In the genomic region with DNA sequence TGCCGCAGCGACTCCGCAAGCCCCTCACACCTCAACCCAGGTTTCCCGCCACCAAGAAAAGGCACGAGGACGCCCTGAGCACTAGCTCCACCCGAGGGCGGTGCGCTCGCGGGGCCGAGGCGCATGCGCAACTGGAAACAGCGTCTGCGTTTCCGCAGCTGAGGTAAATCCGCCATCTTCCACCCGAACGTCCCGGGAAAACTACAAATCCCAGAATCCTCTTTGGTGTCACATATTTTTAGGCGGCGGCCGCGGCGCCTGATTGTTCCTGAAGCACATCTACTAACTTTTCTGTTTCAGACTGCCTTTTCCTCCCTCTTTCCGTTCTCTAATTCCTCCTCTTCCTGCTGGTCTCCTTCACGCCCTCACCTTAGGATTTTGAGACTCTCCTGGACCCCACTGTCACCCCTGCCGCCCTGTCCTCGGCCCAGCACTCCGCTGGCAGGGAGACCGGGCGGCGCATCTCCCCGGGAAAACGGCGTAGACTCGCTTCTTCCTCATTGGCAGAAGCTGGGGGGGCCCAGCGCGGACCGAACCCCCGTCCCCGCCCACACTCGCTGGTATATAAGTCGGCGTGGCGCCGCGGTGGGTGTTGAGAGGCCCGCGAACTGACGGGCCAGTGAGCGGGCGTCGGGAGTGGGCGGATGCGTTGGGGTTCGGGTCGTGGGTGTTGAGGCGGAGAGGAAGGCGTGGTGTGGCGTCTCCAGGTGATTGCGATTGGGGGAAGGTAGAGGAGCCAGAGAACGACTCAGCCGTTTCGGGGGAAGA, we compare ENCODE assay signal across 1 cellular context.
TF ChIP-seq lines count a peak whose summit lies in the region.

A gene with protein sequence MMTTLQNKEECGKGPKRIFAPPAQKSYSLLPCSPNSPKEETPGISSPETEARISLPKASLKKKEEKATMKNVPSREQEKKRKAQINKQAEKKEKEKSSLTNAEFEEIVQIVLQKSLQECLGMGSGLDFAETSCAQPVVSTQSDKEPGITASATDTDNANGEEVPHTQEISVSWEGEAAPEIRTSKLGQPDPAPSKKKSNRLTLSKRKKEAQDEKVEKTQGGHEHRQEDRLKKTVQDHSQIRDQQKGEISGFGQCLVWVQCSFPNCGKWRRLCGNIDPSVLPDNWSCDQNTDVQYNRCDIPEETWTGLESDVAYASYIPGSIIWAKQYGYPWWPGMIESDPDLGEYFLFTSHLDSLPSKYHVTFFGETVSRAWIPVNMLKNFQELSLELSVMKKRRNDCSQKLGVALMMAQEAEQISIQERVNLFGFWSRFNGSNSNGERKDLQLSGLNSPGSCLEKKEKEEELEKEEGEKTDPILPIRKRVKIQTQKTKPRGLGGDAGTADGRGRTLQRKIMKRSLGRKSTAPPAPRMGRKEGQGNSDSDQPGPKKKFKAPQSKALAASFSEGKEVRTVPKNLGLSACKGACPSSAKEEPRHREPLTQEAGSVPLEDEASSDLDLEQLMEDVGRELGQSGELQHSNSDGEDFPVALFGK (minus strand): TSS at position 505 of the 768 bp plus-strand sequence. CDS start 8,054 bp downstream, outside the sequence.

TF ChIP-seq in HepG2, 621 proteins besides CTCF, POLR2A, EP300 and RAD21 (continued from another document and continues in another):
- TF ChIP-seq ELF4 (CRISPR knock-in tag; IDR thresholded peaks at IDR 0.05; ENCODE audit: borderline replicate concordance) (no peak), ZNF782 (CRISPR knock-in tag; IDR thresholded peaks at IDR 0.05; ENCODE audit: borderline replicate concordance) (peak; percentile 89), ZNF264 (CRISPR knock-in tag; IDR thresholded peaks at IDR 0.05) (peak; percentile 73), KAT2B (IDR thresholded peaks at IDR 0.05; ENCODE audit: borderline replicate concordance, low read depth, low read length) (no peak), SNAI1 (CRISPR knock-in tag; IDR thresholded peaks at IDR 0.05; ENCODE audit: borderline replicate concordance) (peak; percentile 84; the same call in 1 of the 2 replicates), SSRP1 (CRISPR knock-in tag; IDR thresholded peaks at IDR 0.05) (peak; percentile 96), KDM2A (CRISPR knock-in tag; IDR thresholded peaks at IDR 0.05; ENCODE audit: borderline replicate concordance, low read depth) (peak; percentile 86), NR2F2 (IDR thresholded peaks at IDR 0.05; ENCODE audit: borderline replicate concordance, low read depth) (no peak), U2AF1 (optimal IDR thresholded peaks at IDR 0.05; ENCODE audit: low read depth, low read length) (no peak), HNF4G (IDR thresholded peaks at IDR 0.05; ENCODE audit: borderline replicate concordance, low read depth, low read length) (no peak; the same call in 1 of the 2 replicates), HNF4G (CRISPR knock-in tag; IDR thresholded peaks at IDR 0.05; ENCODE audit: borderline replicate concordance, low read depth) (peak; percentile 7; the same call in 1 of the 2 replicates), SAFB2 (CRISPR knock-in tag; IDR thresholded peaks at IDR 0.05; ENCODE audit: borderline replicate concordance, low read depth) (no peak), SMC3 (IDR thresholded peaks at IDR 0.05; ENCODE audit: low read length) (no peak), NKX3-1 (CRISPR knock-in tag; IDR thresholded peaks at IDR 0.05) (peak; percentile 93), ZNF510 (CRISPR knock-in tag; IDR thresholded peaks at IDR 0.05; ENCODE audit: low read depth) (peak; percentile 26), SIX1 (CRISPR knock-in tag; IDR thresholded peaks at IDR 0.05; ENCODE audit: borderline replicate concordance) (no peak), EEA1 (CRISPR knock-in tag; IDR thresholded peaks at IDR 0.05; ENCODE audit: borderline replicate concordance) (peak; percentile 88), KDM6A (CRISPR knock-in tag; IDR thresholded peaks at IDR 0.05; ENCODE audit: low read depth) (no peak; the same call in 1 of the 2 replicates), CEBPB (IDR thresholded peaks at IDR 0.05; ENCODE audit: borderline replicate concordance, low read depth, low read length) (no peak), MAF1 (CRISPR knock-in tag; IDR thresholded peaks at IDR 0.05; ENCODE audit: borderline replicate concordance) (0 out of 2 replicates have a peak, but pooled peaks have one; percentile 69), ZNF747 (CRISPR knock-in tag; IDR thresholded peaks at IDR 0.05; ENCODE audit: borderline replicate concordance) (no peak; the same call in 1 of the 2 replicates), NCOA1 (CRISPR knock-in tag; IDR thresholded peaks at IDR 0.05) (peak; percentile 83), ZFY (CRISPR knock-in tag; IDR thresholded peaks at IDR 0.05) (peak; percentile 84)
- TF ChIP-seq, protein P1, sequence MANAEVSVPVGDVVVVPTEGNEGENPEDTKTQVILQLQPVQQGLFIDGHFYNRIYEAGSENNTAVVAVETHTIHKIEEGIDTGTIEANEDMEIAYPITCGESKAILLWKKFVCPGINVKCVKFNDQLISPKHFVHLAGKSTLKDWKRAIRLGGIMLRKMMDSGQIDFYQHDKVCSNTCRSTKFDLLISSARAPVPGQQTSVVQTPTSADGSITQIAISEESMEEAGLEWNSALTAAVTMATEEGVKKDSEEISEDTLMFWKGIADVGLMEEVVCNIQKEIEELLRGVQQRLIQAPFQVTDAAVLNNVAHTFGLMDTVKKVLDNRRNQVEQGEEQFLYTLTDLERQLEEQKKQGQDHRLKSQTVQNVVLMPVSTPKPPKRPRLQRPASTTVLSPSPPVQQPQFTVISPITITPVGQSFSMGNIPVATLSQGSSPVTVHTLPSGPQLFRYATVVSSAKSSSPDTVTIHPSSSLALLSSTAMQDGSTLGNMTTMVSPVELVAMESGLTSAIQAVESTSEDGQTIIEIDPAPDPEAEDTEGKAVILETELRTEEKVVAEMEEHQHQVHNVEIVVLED (CRISPR knock-in tag; IDR thresholded peaks at IDR 0.05; ENCODE audit: borderline replicate concordance), result peak; percentile 84
- TF ChIP-seq, protein P2, sequence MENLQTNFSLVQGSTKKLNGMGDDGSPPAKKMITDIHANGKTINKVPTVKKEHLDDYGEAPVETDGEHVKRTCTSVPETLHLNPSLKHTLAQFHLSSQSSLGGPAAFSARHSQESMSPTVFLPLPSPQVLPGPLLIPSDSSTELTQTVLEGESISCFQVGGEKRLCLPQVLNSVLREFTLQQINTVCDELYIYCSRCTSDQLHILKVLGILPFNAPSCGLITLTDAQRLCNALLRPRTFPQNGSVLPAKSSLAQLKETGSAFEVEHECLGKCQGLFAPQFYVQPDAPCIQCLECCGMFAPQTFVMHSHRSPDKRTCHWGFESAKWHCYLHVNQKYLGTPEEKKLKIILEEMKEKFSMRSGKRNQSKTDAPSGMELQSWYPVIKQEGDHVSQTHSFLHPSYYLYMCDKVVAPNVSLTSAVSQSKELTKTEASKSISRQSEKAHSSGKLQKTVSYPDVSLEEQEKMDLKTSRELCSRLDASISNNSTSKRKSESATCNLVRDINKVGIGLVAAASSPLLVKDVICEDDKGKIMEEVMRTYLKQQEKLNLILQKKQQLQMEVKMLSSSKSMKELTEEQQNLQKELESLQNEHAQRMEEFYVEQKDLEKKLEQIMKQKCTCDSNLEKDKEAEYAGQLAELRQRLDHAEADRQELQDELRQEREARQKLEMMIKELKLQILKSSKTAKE (CRISPR knock-in tag; IDR thresholded peaks at IDR 0.05; ENCODE audit: borderline replicate concordance), result peak; percentile 40; the same call in 1 of the 2 replicates
- TF ChIP-seq, protein P3, sequence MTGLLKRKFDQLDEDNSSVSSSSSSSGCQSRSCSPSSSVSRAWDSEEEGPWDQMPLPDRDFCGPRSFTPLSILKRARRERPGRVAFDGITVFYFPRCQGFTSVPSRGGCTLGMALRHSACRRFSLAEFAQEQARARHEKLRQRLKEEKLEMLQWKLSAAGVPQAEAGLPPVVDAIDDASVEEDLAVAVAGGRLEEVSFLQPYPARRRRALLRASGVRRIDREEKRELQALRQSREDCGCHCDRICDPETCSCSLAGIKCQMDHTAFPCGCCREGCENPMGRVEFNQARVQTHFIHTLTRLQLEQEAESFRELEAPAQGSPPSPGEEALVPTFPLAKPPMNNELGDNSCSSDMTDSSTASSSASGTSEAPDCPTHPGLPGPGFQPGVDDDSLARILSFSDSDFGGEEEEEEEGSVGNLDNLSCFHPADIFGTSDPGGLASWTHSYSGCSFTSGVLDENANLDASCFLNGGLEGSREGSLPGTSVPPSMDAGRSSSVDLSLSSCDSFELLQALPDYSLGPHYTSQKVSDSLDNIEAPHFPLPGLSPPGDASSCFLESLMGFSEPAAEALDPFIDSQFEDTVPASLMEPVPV (CRISPR knock-in tag; IDR thresholded peaks at IDR 0.05), result peak; percentile 77; the same call in 1 of the 2 replicates
- TF ChIP-seq, protein P4, sequence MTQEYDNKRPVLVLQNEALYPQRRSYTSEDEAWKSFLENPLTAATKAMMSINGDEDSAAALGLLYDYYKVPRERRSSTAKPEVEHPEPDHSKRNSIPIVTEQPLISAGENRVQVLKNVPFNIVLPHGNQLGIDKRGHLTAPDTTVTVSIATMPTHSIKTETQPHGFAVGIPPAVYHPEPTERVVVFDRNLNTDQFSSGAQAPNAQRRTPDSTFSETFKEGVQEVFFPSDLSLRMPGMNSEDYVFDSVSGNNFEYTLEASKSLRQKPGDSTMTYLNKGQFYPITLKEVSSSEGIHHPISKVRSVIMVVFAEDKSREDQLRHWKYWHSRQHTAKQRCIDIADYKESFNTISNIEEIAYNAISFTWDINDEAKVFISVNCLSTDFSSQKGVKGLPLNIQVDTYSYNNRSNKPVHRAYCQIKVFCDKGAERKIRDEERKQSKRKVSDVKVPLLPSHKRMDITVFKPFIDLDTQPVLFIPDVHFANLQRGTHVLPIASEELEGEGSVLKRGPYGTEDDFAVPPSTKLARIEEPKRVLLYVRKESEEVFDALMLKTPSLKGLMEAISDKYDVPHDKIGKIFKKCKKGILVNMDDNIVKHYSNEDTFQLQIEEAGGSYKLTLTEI (CRISPR knock-in tag; conservative IDR thresholded peaks at IDR 0.05), result no peak
- TF ChIP-seq, protein P5, sequence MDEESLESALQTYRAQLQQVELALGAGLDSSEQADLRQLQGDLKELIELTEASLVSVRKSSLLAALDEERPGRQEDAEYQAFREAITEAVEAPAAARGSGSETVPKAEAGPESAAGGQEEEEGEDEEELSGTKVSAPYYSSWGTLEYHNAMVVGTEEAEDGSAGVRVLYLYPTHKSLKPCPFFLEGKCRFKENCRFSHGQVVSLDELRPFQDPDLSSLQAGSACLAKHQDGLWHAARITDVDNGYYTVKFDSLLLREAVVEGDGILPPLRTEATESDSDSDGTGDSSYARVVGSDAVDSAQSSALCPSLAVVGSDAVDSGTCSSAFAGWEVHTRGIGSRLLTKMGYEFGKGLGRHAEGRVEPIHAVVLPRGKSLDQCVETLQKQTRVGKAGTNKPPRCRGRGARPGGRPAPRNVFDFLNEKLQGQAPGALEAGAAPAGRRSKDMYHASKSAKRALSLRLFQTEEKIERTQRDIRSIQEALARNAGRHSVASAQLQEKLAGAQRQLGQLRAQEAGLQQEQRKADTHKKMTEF (CRISPR knock-in tag; IDR thresholded peaks at IDR 0.05), result peak; percentile 89; the same call in 1 of the 2 replicates
- TF ChIP-seq, protein P6, sequence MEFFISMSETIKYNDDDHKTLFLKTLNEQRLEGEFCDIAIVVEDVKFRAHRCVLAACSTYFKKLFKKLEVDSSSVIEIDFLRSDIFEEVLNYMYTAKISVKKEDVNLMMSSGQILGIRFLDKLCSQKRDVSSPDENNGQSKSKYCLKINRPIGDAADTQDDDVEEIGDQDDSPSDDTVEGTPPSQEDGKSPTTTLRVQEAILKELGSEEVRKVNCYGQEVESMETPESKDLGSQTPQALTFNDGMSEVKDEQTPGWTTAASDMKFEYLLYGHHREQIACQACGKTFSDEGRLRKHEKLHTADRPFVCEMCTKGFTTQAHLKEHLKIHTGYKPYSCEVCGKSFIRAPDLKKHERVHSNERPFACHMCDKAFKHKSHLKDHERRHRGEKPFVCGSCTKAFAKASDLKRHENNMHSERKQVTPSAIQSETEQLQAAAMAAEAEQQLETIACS (CRISPR knock-in tag; IDR thresholded peaks at IDR 0.05), result no peak; the same call in none of the 2 replicates
- TF ChIP-seq, protein P7, sequence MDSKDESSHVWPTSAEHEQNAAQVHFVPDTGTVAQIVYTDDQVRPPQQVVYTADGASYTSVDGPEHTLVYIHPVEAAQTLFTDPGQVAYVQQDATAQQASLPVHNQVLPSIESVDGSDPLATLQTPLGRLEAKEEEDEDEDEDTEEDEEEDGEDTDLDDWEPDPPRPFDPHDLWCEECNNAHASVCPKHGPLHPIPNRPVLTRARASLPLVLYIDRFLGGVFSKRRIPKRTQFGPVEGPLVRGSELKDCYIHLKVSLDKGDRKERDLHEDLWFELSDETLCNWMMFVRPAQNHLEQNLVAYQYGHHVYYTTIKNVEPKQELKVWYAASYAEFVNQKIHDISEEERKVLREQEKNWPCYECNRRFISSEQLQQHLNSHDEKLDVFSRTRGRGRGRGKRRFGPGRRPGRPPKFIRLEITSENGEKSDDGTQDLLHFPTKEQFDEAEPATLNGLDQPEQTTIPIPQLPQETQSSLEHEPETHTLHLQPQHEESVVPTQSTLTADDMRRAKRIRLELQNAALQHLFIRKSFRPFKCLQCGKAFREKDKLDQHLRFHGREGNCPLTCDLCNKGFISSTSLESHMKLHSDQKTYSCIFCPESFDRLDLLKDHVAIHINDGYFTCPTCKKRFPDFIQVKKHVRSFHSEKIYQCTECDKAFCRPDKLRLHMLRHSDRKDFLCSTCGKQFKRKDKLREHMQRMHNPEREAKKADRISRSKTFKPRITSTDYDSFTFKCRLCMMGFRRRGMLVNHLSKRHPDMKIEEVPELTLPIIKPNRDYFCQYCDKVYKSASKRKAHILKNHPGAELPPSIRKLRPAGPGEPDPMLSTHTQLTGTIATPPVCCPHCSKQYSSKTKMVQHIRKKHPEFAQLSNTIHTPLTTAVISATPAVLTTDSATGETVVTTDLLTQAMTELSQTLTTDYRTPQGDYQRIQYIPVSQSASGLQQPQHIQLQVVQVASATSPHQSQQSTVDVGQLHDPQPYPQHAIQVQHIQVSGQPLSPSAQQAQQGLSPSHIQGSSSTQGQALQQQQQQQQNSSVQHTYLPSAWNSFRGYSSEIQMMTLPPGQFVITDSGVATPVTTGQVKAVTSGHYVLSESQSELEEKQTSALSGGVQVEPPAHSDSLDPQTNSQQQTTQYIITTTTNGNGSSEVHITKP (CRISPR knock-in tag; IDR thresholded peaks at IDR 0.05; ENCODE audit: low read depth), result no peak; the same call in 1 of the 2 replicates
- TF ChIP-seq, protein P8, sequence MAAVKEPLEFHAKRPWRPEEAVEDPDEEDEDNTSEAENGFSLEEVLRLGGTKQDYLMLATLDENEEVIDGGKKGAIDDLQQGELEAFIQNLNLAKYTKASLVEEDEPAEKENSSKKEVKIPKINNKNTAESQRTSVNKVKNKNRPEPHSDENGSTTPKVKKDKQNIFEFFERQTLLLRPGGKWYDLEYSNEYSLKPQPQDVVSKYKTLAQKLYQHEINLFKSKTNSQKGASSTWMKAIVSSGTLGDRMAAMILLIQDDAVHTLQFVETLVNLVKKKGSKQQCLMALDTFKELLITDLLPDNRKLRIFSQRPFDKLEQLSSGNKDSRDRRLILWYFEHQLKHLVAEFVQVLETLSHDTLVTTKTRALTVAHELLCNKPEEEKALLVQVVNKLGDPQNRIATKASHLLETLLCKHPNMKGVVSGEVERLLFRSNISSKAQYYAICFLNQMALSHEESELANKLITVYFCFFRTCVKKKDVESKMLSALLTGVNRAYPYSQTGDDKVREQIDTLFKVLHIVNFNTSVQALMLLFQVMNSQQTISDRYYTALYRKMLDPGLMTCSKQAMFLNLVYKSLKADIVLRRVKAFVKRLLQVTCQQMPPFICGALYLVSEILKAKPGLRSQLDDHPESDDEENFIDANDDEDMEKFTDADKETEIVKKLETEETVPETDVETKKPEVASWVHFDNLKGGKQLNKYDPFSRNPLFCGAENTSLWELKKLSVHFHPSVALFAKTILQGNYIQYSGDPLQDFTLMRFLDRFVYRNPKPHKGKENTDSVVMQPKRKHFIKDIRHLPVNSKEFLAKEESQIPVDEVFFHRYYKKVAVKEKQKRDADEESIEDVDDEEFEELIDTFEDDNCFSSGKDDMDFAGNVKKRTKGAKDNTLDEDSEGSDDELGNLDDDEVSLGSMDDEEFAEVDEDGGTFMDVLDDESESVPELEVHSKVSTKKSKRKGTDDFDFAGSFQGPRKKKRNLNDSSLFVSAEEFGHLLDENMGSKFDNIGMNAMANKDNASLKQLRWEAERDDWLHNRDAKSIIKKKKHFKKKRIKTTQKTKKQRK (IDR thresholded peaks at IDR 0.05; ENCODE audit: low read length), result no peak
